Comparison of ENCODE assay signal across 15 cellular contexts in genomic region chr6:56279346-56280080, GRCh38. TPM values are rescaled to one million over a fixed set of nuclear protein-coding genes. Genes with fewer than 3 reads are reported as not detected.
DNase-seq lines count a peak whose midpoint lies in the region; ATAC-seq and TF ChIP-seq lines count a peak whose summit lies in the region.
"Had no signal": no experiment of that assay in that cellular context is flagged by ENCODE, and none has a peak within 500 bp of the region (broad histone marks: within the 10 kb centered on the region; RNA-seq: fewer than 3 reads in every experiment).

No MANE protein-coding gene starts in this region.

- H3K27ac Mint-ChIP-seq in activated T-helper 2 cell treated with anti-CD3 and anti-CD28 coated beads, Interferon-gamma antibody, Interleukin-2, Interleukin-4, amounts not matched to agents 10 μg/mL and 5 μg/mL and 100 μg/mL, durations not matched to agents 14 hours and 24 hours and 36 hours: no peak overlapping the region
- H3K27ac Mint-ChIP-seq: stimulated activated naive CD8-positive, alpha-beta T cell treated with anti-CD3 and anti-CD28 coated beads, Interleukin-15, amount 100 ng/mL, for 72 hours had no signal

- no peaks in the 10 kb centered on the region for H3K36me3 ChIP-seq in left lung
- H3K36me3 ChIP-seq: BE2C had no signal

- no peak overlapping the region for H3K27ac ChIP-seq in left lung

- in situ Hi-C loops in astrocyte of the cerebellum (cut with HindIII; ENCODE audit: low sequenced_read_pairs): loop anchor here (5.0 kb wide), 1 partner anchor 97 kb away; no protein-coding TSS in a partner anchor

- H3K27me3 Mint-ChIP-seq in activated T-helper 2 cell treated with anti-CD3 and anti-CD28 coated beads, Interferon-gamma antibody, Interleukin-2, Interleukin-4, amounts not matched to agents 10 μg/mL and 5 μg/mL and 100 μg/mL, durations not matched to agents 14 hours and 24 hours and 36 hours (ENCODE audit: low read depth): no peaks in the 10 kb centered on the region
- H3K27me3 Mint-ChIP-seq: stimulated activated naive CD8-positive, alpha-beta T cell treated with anti-CD3 and anti-CD28 coated beads, Interleukin-15, amount 100 ng/mL, for 72 hours had no signal

- no peaks in the 10 kb centered on the region for H3K27me3 ChIP-seq in left lung
- H3K27me3 ChIP-seq: BE2C had no signal

- ATAC-seq in HG03060 (IDR thresholded peaks at IDR 0.05; ENCODE audit: low read depth, unreplicated experiment): peak; percentile 58
- peak; percentile 30 for ATAC-seq in left lung
- no peak for ATAC-seq in GM21786 (IDR thresholded peaks at IDR 0.05; ENCODE audit: unreplicated experiment)
- ATAC-seq: stimulated activated naive CD8-positive, alpha-beta T cell treated with anti-CD3 and anti-CD28 coated beads, Interleukin-15, amount 100 ng/mL, for 72 hours had no signal

- H3K4me3 ChIP-seq in astrocyte of the cerebellum (ENCODE audit: low read depth, low read length): no peak overlapping the region
- H3K4me3 ChIP-seq in left lung: no peak overlapping the region

- H3K9me3 ChIP-seq in left lung: no peaks in the 10 kb centered on the region
- H3K9me3 ChIP-seq: BE2C had no signal

- H3K36me3 Mint-ChIP-seq in activated T-helper 2 cell treated with anti-CD3 and anti-CD28 coated beads, Interferon-gamma antibody, Interleukin-2, Interleukin-4, amounts not matched to agents 10 μg/mL and 5 μg/mL and 100 μg/mL, durations not matched to agents 14 hours and 24 hours and 36 hours (ENCODE audit: low read depth): no peaks in the 10 kb centered on the region

- H3K9me3 Mint-ChIP-seq in activated T-helper 2 cell treated with anti-CD3 and anti-CD28 coated beads, Interferon-gamma antibody, Interleukin-2, Interleukin-4, amounts not matched to agents 10 μg/mL and 5 μg/mL and 100 μg/mL, durations not matched to agents 14 hours and 24 hours and 36 hours: no peaks in the 10 kb centered on the region

- H3K4me1 Mint-ChIP-seq in activated T-helper 2 cell treated with anti-CD3 and anti-CD28 coated beads, Interferon-gamma antibody, Interleukin-2, Interleukin-4, amounts not matched to agents 10 μg/mL and 5 μg/mL and 100 μg/mL, durations not matched to agents 14 hours and 24 hours and 36 hours (ENCODE audit: low read depth): no peaks in the 10 kb centered on the region
- H3K4me1 Mint-ChIP-seq: stimulated activated naive CD8-positive, alpha-beta T cell treated with anti-CD3 and anti-CD28 coated beads, Interleukin-15, amount 100 ng/mL, for 72 hours had no signal

- intact Hi-C loops in left lung (cut with DNase I): no loop called here
- intact Hi-C loops in activated T-helper 2 cell treated with anti-CD3 and anti-CD28 coated beads, Interferon-gamma antibody, Interleukin-2, Interleukin-4, amounts not matched to agents 10 μg/mL and 5 μg/mL and 100 μg/mL, durations not matched to agents 14 hours and 24 hours and 36 hours (cut with micrococcal nuclease): no loop called here

- no peak for TF ChIP-seq CTCF in astrocyte of the cerebellum (IDR thresholded peaks at IDR 0.05; ENCODE audit: low read depth, low read length, missing control alignments)
- TF ChIP-seq CTCF in left lung (IDR thresholded peaks at IDR 0.05): no peak

- no peaks in the 10 kb centered on the region for H3K4me1 ChIP-seq in left lung
- H3K4me1 ChIP-seq: BE2C had no signal

- DNase-seq in DMS53 treated with DMSO at 0.1 percent for 48 hours (lab: John Stamatoyannopoulos, UW; ENCODE audit: unreplicated experiment): peak; percentile 63
- DNase-seq in astrocyte of the cerebellum (ENCODE audit: low read depth): peak; percentile 76
- DNase-seq in left lung: no peak
- DNase-seq in NCI-H774 (lab: John Stamatoyannopoulos, UW): no peak
- DNase-seq in activated T-helper 2 cell treated with anti-CD3 and anti-CD28 coated beads, Interferon-gamma antibody, Interleukin-2, Interleukin-4, amounts not matched to agents 10 μg/mL and 5 μg/mL and 100 μg/mL, durations not matched to agents 14 hours and 24 hours and 36 hours (ENCODE audit: low spot score): no peak
- no peak for DNase-seq in T1000 (lab: John Stamatoyannopoulos, UW)
- DNase-seq: amygdala; BE2C; NCI-H187; nephron progenitor cell; stimulated activated CD4-positive, alpha-beta T cell treated with anti-CD3 and anti-CD28 coated beads, Interleukin-2, amount 100 ng/mL, for 24 hours; stimulated activated naive CD8-positive, alpha-beta T cell treated with anti-CD3 and anti-CD28 coated beads, Interleukin-15, amount 100 ng/mL, for 72 hours; T-helper 2 cell had no signal

- H3K4me3 Mint-ChIP-seq in activated T-helper 2 cell treated with anti-CD3 and anti-CD28 coated beads, Interferon-gamma antibody, Interleukin-2, Interleukin-4, amounts not matched to agents 10 μg/mL and 5 μg/mL and 100 μg/mL, durations not matched to agents 14 hours and 24 hours and 36 hours (ENCODE audit: low read depth): no peak overlapping the region
- H3K4me3 Mint-ChIP-seq: nephron progenitor cell; stimulated activated naive CD8-positive, alpha-beta T cell treated with anti-CD3 and anti-CD28 coated beads, Interleukin-15, amount 100 ng/mL, for 72 hours had no signal

RNA-seq across cellular contexts. Expression of gene COL21A1, which starts 32.1 kb away (rescaled TPM):
- total RNA-seq in left lung: 10 to 100 TPM in 1 of 2 donors, 1 to 10 TPM in 1; 6.6 to 14.7 TPM
- total RNA-seq in activated T-helper 2 cell treated with anti-CD3 and anti-CD28 coated beads, Interferon-gamma antibody, Interleukin-2, Interleukin-4, amounts not matched to agents 10 μg/mL and 5 μg/mL and 100 μg/mL, durations not matched to agents 14 hours and 24 hours and 36 hours: not detected in 2 replicates

Comparison
In these comparisons a context has a peak if more than half of its experiments do, and no peak if none do; other contexts are left out.
1. DNase-seq: peak in DMS53 treated with DMSO at 0.1 percent for 48 hours (single experiment) and astrocyte of the cerebellum (single experiment); none in left lung (0 of 2), NCI-H774 (single experiment), activated T-helper 2 cell treated with anti-CD3 and anti-CD28 coated beads, Interferon-gamma antibody, Interleukin-2, Interleukin-4, amounts not matched to agents 10 μg/mL and 5 μg/mL and 100 μg/mL, durations not matched to agents 14 hours and 24 hours and 36 hours (single experiment) and T1000 (single experiment).